ENCODE assay signal across 8 cellular contexts in genomic region chr7:91265693-91266066, GRCh38. TPM values are rescaled to one million over a fixed set of nuclear protein-coding genes. Genes with fewer than 3 reads are reported as not detected.
DNase-seq lines count a peak whose midpoint lies in the region; ATAC-seq, FAIRE-seq and TF ChIP-seq lines count a peak whose summit lies in the region.

No MANE protein-coding gene starts in this region.

- CTCF ChIA-PET in A549 (lab: Yijun Ruan, JAX), result no interaction called here

- peak overlapping the region; percentile 91 for H3K4me3 ChIP-seq in A549
- peak overlapping the region; percentile 72 for H3K4me3 ChIP-seq in HL-60 (replicated peaks; ENCODE audit: insufficient read depth, low read length)
- peak overlapping the region; percentile 65 for H3K4me3 ChIP-seq in mucosa of stomach (ENCODE audit: low read length)

- H3K27me3 Mint-ChIP-seq in chondrocyte (ENCODE audit: low read depth), result no peaks in the 10 kb centered on the region

- H3K36me3 ChIP-seq in mucosa of stomach (ENCODE audit: control insufficient read depth, insufficient read depth, low read length), result no peaks in the 10 kb centered on the region

- peaks cover 14% of the 10 kb centered on the region for H3K36me3 Mint-ChIP-seq in chondrocyte (ENCODE audit: low read depth)

- H3K27me3 ChIP-seq in HL-60 (ENCODE audit: insufficient read depth, poor library complexity, severe bottlenecking) (peaks cover 3% of the 10 kb centered on the region), mucosa of stomach (ENCODE audit: control insufficient read depth, insufficient read depth, low read length) (peaks cover 18% of the 10 kb centered on the region)

- ATAC-seq in A549 (no peak), GM21825 (IDR thresholded peaks at IDR 0.05; ENCODE audit: unreplicated experiment) (no peak)

- POLR2A ChIA-PET in A549 (lab: Yijun Ruan, JAX), result no interaction called here

- H3K4me3 Mint-ChIP-seq in chondrocyte (ENCODE audit: unreplicated experiment), result peak overlapping the region; percentile 90

- H3K4me1 Mint-ChIP-seq in chondrocyte (ENCODE audit: low read depth), result peaks cover 37% of the 10 kb centered on the region

- TF ChIP-seq RAD21 in A549 (conservative IDR thresholded peaks at IDR 0.05 in 1 of 2, IDR thresholded peaks at IDR 0.05 in 1 of 2), result no peak

- no peak for TF ChIP-seq EP300 in A549 (IDR thresholded peaks at IDR 0.05)

- no peak for TF ChIP-seq CTCF in A549 (IDR thresholded peaks at IDR 0.05)
- TF ChIP-seq CTCF in HL-60 (IDR thresholded peaks at IDR 0.05; ENCODE audit: insufficient read depth, low read length), result no peak
- peak; percentile 10 for TF ChIP-seq CTCF in chondrocyte (IDR thresholded peaks at IDR 0.05)

- H3K9me3 ChIP-seq in A549, result no peaks in the 10 kb centered on the region
- H3K9me3 ChIP-seq in mucosa of stomach (ENCODE audit: control insufficient read depth, low read length), result no peaks in the 10 kb centered on the region

- peak overlapping the region; percentile 88 for H3K27ac Mint-ChIP-seq in chondrocyte (ENCODE audit: unreplicated experiment)

- no peaks in the 10 kb centered on the region for H3K9me3 Mint-ChIP-seq in chondrocyte (ENCODE audit: low read depth)

- no peak for FAIRE-seq in A549 (lab: Jason Lieb, UNC)

- WGBS in A549 (ENCODE audit: missing lambda C conversion rate), result 86% methylated on average over 30 of the region's 31 CpGs

- peak in 1 of 2 experiments; percentile 5 for DNase-seq in A549 (ENCODE audit: low read depth in 1 of 2, low spot score in 1 of 2)
- no peak for DNase-seq in HL-60 (ENCODE audit: low read depth in 1 of 2, low spot score in 1 of 2)
- peak; percentile 93 for DNase-seq in chondrocyte (ENCODE audit: low spot score)
- DNase-seq in iPS-NIHi7 (ENCODE audit: extremely low spot score), result no peak
- no peak for DNase-seq in foreskin melanocyte
- DNase-seq in activated T-cell treated with anti-CD3 and anti-CD28 coated beads, Interleukin-2, amount 50 U/mL, for 1 hour, result no peak

- H3K27ac ChIP-seq in A549 (peak overlapping the region in 1 of 2 experiments; percentile 91; a peak in 3 of 6 replicates), HL-60 (replicated peaks) (no peak overlapping the region)

- H3K9ac ChIP-seq in mucosa of stomach (ENCODE audit: low read length), result peak overlapping the region; percentile 68

- H3K4me1 ChIP-seq in A549, result peaks cover 6% of the 10 kb centered on the region; the same call in 1 of the 3 replicates
- H3K4me1 ChIP-seq in mucosa of stomach (ENCODE audit: control insufficient read depth, insufficient read depth, low read length), result peaks cover 20% of the 10 kb centered on the region

- no peak for TF ChIP-seq POLR2A in A549 (IDR thresholded peaks at IDR 0.05; ENCODE audit: low read length)

- peak overlapping the region; percentile 99 for H3K4me2 ChIP-seq in A549

TF ChIP-seq in A549, 52 proteins besides CTCF, POLR2A, EP300 and RAD21:
- no peak for TF ChIP-seq RCOR1 (IDR thresholded peaks at IDR 0.05; ENCODE audit: low read depth, low read length)
- TF ChIP-seq ZNF302 (CRISPR knock-in tag; IDR thresholded peaks at IDR 0.05), result no peak
- TF ChIP-seq HOXA7 (CRISPR knock-in tag; IDR thresholded peaks at IDR 0.05), result no peak
- no peak for TF ChIP-seq HMGXB4 (CRISPR knock-in tag; IDR thresholded peaks at IDR 0.05; ENCODE audit: borderline replicate concordance)

RNA-seq across cellular contexts. Expression of gene FZD1, which starts 1.4 kb away (rescaled TPM):
- polyA plus RNA-seq in A549 (2011; rRNA removed) (1.3 and 1.4 TPM in 2 replicates), A549 (2017; fragmentation: RNase III; extraction: RNeasy Plus Mini Kit Qiagen cat#74134 plus additional on column Dnase treatment) (1.2 to 1.4 TPM (median 1.2 TPM) in 3 replicates)
- 1.8 and 2.8 TPM in 2 replicates for polyA plus RNA-seq in A549 (2012; cell fraction: cytosol; rRNA removed)
- 1.9 and 2.5 TPM in 2 replicates for polyA plus RNA-seq in A549 (2012; cell fraction: nucleus; rRNA removed)
- polyA minus RNA-seq in A549 (2011; rRNA and poly(A)+ RNA removed), result 1.5 and 1.6 TPM in 2 replicates
- 23.5 to 75.0 TPM (median 24.3 TPM) in 3 replicates for total RNA-seq in chondrocyte
